In the genomic region with DNA sequence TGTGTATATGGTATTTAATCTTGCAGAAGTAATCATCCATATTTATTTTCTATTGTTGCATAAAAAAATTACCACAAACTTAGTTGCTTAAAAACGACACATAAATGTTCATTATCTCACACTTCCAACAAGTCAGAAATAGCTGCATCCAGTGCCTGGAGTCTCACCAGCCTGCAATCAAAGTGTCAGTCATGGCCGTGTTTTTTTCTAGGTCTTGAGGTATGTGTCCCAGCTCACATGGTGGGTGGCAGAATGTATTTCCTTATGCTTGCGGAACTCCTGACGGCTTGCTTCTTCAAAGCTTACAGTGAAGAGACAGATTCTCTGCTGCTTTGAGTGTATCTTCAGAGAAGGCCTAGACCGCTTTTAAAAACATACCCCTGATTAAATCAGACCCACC, we compare ENCODE assay signal across 3 cellular contexts.
"Had no signal": no experiment of that assay in that cellular context is flagged by ENCODE, and none has a peak within 500 bp of the region (broad histone marks: within the 10 kb centered on the region; RNA-seq: fewer than 3 reads in every experiment).

No MANE protein-coding gene starts in this region.

- H3K4me3 ChIP-seq: GM12878 had no signal

- DNase-seq: GDM1, GF-D8 had no signal
